17 cellular contexts compared by ENCODE assay signal in the genomic region with DNA sequence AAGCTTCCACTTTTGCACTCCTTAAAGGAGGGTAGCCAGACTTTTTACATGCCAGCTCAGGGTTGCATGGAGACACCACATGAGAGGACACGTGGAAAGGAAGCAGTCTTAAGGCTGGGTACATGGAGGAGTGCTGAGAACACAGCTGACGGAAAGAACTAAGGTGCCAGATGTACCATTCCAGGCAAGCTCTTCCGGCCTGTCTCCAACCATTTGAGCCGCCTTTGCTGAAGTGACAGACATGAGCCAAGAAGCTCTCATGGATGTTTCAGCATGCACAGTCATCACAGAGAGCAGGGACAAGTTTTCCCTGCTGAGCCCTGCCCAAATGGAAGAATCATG.
"Had no signal": no experiment of that assay in that cellular context is flagged by ENCODE, and none has a peak within 500 bp of the region (broad histone marks: within the 10 kb centered on the region; RNA-seq: fewer than 3 reads in every experiment).

No MANE protein-coding gene starts in this region.

- DNase-seq: activated CD4-positive, alpha-beta memory T cell treated with anti-CD3 and anti-CD28 coated beads, Interleukin-2, amount 10 ng/mL, durations not matched to agents 7 days and 5 days; activated CD4-positive, alpha-beta T cell treated with anti-CD3 and anti-CD28 coated beads for 36 hours; activated gamma-delta T cell treated with Interleukin-2 at 50 U/mL for 16 hours; activated naive CD8-positive, alpha-beta T cell treated with anti-CD3 and anti-CD28 coated beads for 36 hours; activated T-cell treated with anti-CD3 and anti-CD28 coated beads, Interleukin-2, amount 50 U/mL, for 48 hours; dorsolateral prefrontal cortex; foreskin keratinocyte; kidney glomerular epithelial cell; mucosa of descending colon; natural killer cell; stimulated activated CD4-positive, alpha-beta T cell treated with anti-CD3 and anti-CD28 coated beads, Interleukin-4, amount 100 ng/mL, for 1 hour; stimulated activated naive CD8-positive, alpha-beta T cell treated with anti-CD3 and anti-CD28 coated beads, Interleukin-15, amount 100 ng/mL, for 72 hours; T-cell; testis; WERI-Rb-1 had no signal

- H3K9me3 ChIP-seq: esophagus muscularis mucosa, mucosa of descending colon, testis had no signal

- H3K27ac ChIP-seq: esophagus muscularis mucosa, foreskin keratinocyte, testis, WERI-Rb-1 had no signal

- H3K4me3 ChIP-seq: dorsolateral prefrontal cortex, esophagus muscularis mucosa, lung, mucosa of descending colon, testis had no signal

- ATAC-seq: foreskin keratinocyte had no signal

- H3K27me3 ChIP-seq: dorsolateral prefrontal cortex, esophagus muscularis mucosa, foreskin keratinocyte, testis had no signal

- H3K36me3 ChIP-seq: esophagus muscularis mucosa, WERI-Rb-1 had no signal

- H3K4me1 ChIP-seq: testis had no signal
